Comparison of ENCODE assay signal across 13 cellular contexts in genomic region chr1:9338354-9339250, GRCh38. TPM values are rescaled to one million over a fixed set of nuclear protein-coding genes. Genes with fewer than 3 reads are reported as not detected.
DNase-seq lines count a peak whose midpoint lies in the region; ATAC-seq and TF ChIP-seq lines count a peak whose summit lies in the region.
"Had no signal": no experiment of that assay in that cellular context is flagged by ENCODE, and none has a peak within 500 bp of the region (broad histone marks: within the 10 kb centered on the region; RNA-seq: fewer than 3 reads in every experiment).

No MANE protein-coding gene starts in this region.

- H3K27ac ChIP-seq in tibial artery = peak overlapping the region; percentile 80 to 84

- H3K9ac ChIP-seq in NT2/D1 (ENCODE audit: insufficient read length, low read depth) = peak overlapping the region; percentile 32

- no peaks in the 10 kb centered on the region for H3K27me3 ChIP-seq in NT2/D1 (ENCODE audit: insufficient read depth, insufficient read length)
- H3K27me3 ChIP-seq in tibial artery = no peaks in the 10 kb centered on the region

- H3K36me3 ChIP-seq in NT2/D1 (ENCODE audit: insufficient read depth, insufficient read length, low read length) = no peaks in the 10 kb centered on the region
- no peaks in the 10 kb centered on the region for H3K36me3 ChIP-seq in mucosa of descending colon (ENCODE audit: low read depth)
- H3K36me3 ChIP-seq in tibial artery = peaks cover 0 to 2% (median 0%) of the 10 kb centered on the region in 3 donors

- ATAC-seq in esophagus mucosa (peak; percentile 19), mucosa of descending colon (peak; percentile 82), HG03565 (IDR thresholded peaks at IDR 0.05; ENCODE audit: unreplicated experiment) (no peak), HG03342 (IDR thresholded peaks at IDR 0.05; ENCODE audit: unreplicated experiment) (no peak), HG02798 (IDR thresholded peaks at IDR 0.05; ENCODE audit: poor library complexity, unreplicated experiment) (no peak)

- no peaks in the 10 kb centered on the region; the same call in 1 of the 2 replicates for H3K9me3 ChIP-seq in NT2/D1 (ENCODE audit: insufficient read depth, low read length)
- H3K9me3 ChIP-seq in mucosa of descending colon = no peaks in the 10 kb centered on the region
- no peaks in the 10 kb centered on the region for H3K9me3 ChIP-seq in tibial artery

- peaks cover 7% of the 10 kb centered on the region for H3K4me1 ChIP-seq in NT2/D1 (ENCODE audit: insufficient read depth, insufficient read length)
- peaks cover 15% of the 10 kb centered on the region for H3K4me1 ChIP-seq in mucosa of descending colon (ENCODE audit: low read depth)
- peaks cover 0 to 87% (median 70%) of the 10 kb centered on the region in 4 donors for H3K4me1 ChIP-seq in tibial artery

- H3K4me3 ChIP-seq in NT2/D1 (ENCODE audit: insufficient read length, low read depth) = no peak overlapping the region
- H3K4me3 ChIP-seq in mucosa of descending colon = no peak overlapping the region
- H3K4me3 ChIP-seq in tibial artery = peak overlapping the region; percentile 4 to 30

- DNase-seq in NT2/D1 (ENCODE audit: low read depth, low spot score) = no peak
- DNase-seq in mucosa of descending colon = peak in 1 of 3 donors; percentile 55
- DNase-seq in tibial artery = no peak
- no peak for DNase-seq in NCI-H2227 treated with DMSO at 0.1 percent for 48 hours (lab: John Stamatoyannopoulos, UW)
- DNase-seq: activated CD8-positive, alpha-beta memory T cell treated with anti-CD3 and anti-CD28 coated beads, Interleukin-2, amount 50 U/mL, for 48 hours; Calu3; NCI-H2029; OCI-M1; stimulated activated naive CD4-positive, alpha-beta T cell had no signal

- intact Hi-C loops in mucosa of descending colon (cut with DNase I, micrococcal nuclease) (no loop called here), tibial artery (cut with DNase I; ENCODE audit: low total_unique reads) (no loop called here)

- TF ChIP-seq CTCF in mucosa of descending colon (IDR thresholded peaks at IDR 0.05) = no peak
- no peak for TF ChIP-seq CTCF in tibial artery (IDR thresholded peaks at IDR 0.05)

RNA-seq across cellular contexts. Expression of gene SPSB1, which starts 45.9 kb away (rescaled TPM):
- total RNA-seq in esophagus mucosa (15.5 TPM), mucosa of descending colon (10 to 100 TPM; 22.1 to 35.5 (median 26.1) TPM)

Comparison
In these comparisons a context has a peak if more than half of its experiments do, and no peak if none do; other contexts are left out.
1. H3K4me3 ChIP-seq: peak in tibial artery (2 of 2); none in NT2/D1 (single experiment) and mucosa of descending colon (single experiment).
2. ATAC-seq: peak in esophagus mucosa (single experiment) and mucosa of descending colon (single experiment); none in HG03565 (single experiment), HG03342 (single experiment) and HG02798 (single experiment).